In genomic region chr6:72382602-72383529, GRCh38 we compare ENCODE assay signal across 1 cellular context.
A peak's percentile ranks its signal among the peaks of the same experiment; 100 is the strongest.
TF ChIP-seq lines count a peak whose summit lies in the region.

No MANE protein-coding gene starts in this region.

TF ChIP-seq in GM12878, 131 proteins besides CTCF, POLR2A, EP300 and RAD21 (continued from another document):
- TF ChIP-seq NFXL1 (IDR thresholded peaks at IDR 0.05; ENCODE audit: borderline replicate concordance) = no peak
- TF ChIP-seq POU2F2 (IDR thresholded peaks at IDR 0.05; ENCODE audit: borderline replicate concordance, low read depth, low read length) = peak; percentile 96
- TF ChIP-seq, protein P1, sequence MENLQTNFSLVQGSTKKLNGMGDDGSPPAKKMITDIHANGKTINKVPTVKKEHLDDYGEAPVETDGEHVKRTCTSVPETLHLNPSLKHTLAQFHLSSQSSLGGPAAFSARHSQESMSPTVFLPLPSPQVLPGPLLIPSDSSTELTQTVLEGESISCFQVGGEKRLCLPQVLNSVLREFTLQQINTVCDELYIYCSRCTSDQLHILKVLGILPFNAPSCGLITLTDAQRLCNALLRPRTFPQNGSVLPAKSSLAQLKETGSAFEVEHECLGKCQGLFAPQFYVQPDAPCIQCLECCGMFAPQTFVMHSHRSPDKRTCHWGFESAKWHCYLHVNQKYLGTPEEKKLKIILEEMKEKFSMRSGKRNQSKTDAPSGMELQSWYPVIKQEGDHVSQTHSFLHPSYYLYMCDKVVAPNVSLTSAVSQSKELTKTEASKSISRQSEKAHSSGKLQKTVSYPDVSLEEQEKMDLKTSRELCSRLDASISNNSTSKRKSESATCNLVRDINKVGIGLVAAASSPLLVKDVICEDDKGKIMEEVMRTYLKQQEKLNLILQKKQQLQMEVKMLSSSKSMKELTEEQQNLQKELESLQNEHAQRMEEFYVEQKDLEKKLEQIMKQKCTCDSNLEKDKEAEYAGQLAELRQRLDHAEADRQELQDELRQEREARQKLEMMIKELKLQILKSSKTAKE (IDR thresholded peaks at IDR 0.05; ENCODE audit: low read depth, poor library complexity, severe bottlenecking) = peak; percentile 35
- peak; percentile 84 for TF ChIP-seq MTA2 (IDR thresholded peaks at IDR 0.05; ENCODE audit: low read depth)
- TF ChIP-seq ZNF217 (IDR thresholded peaks at IDR 0.05) = peak; percentile 76; the same call in 1 of the 2 replicates
- 0 out of 2 replicates have a peak, but pooled peaks have one; percentile 43 for TF ChIP-seq BCL11A (IDR thresholded peaks at IDR 0.05; ENCODE audit: low read depth, low read length)
- peak; percentile 25 to 62; a peak in 3 of 4 replicates for TF ChIP-seq BHLHE40 (IDR thresholded peaks at IDR 0.05; ENCODE audit: borderline replicate concordance in 1 of 2, low read depth in 2 of 2, low read length in 1 of 2)
- TF ChIP-seq TCF3 (IDR thresholded peaks at IDR 0.05; ENCODE audit: borderline replicate concordance, insufficient read depth, low read depth, low read length) = no peak
- peak; percentile 94 for TF ChIP-seq SPI1 (IDR thresholded peaks at IDR 0.05; ENCODE audit: borderline replicate concordance, insufficient read depth, low read depth, low read length)
- peak; percentile 76; the same call in 1 of the 2 replicates for TF ChIP-seq DPF2 (IDR thresholded peaks at IDR 0.05)
